ENCODE assay signal across 8 cellular contexts in genomic region chr19:13731147-13731964, GRCh38. TPM values are rescaled to one million over a fixed set of nuclear protein-coding genes. Genes with fewer than 3 reads are reported as not detected.
DNase-seq lines count a peak whose midpoint lies in the region; ATAC-seq, FAIRE-seq and TF ChIP-seq lines count a peak whose summit lies in the region.

No MANE protein-coding gene starts in this region.

- no peaks in the 10 kb centered on the region for H3K27me3 ChIP-seq in H1 (replicated peaks in 1 of 4; ENCODE audit: control insufficient read depth in 3 of 4, extremely low read depth in 1 of 4, insufficient read depth in 3 of 4, low read length in 3 of 4)

- H3K36me3 Mint-ChIP-seq in activated CD8-positive, alpha-beta memory T cell treated with anti-CD3 and anti-CD28 coated beads, Interleukin-2, amount 10 ng/mL, durations not matched to agents 7 days and 5 days = no peaks in the 10 kb centered on the region
- peaks cover 2% of the 10 kb centered on the region for H3K36me3 Mint-ChIP-seq in memory B cell

- H3K4me1 ChIP-seq in H1 (replicated peaks in 1 of 4; ENCODE audit: control insufficient read depth in 3 of 4, insufficient read depth in 4 of 4, low read length in 3 of 4) = peaks cover 0 to 5% (median 0%) of the 10 kb centered on the region in 4 experiments; a peak in 2 of 7 replicates

- CTCF ChIA-PET in activated CD8-positive, alpha-beta memory T cell treated with anti-CD3 and anti-CD28 coated beads, Interleukin-2, amount 10 ng/mL, durations not matched to agents 7 days and 5 days (lab: Charles Lee) = interaction anchor here (0.8 to 2.4 kb wide), 11 partner anchors 10 to 454 kb away, joined by 3 to 8 read pairs (median 3); a partner anchor contains a TSS
- CTCF ChIA-PET in H1 (lab: Charles Lee; ENCODE audit: partially characterized antibody) = interaction anchor here (0.9 to 3.0 kb wide), 4 partner anchors 9 to 131 kb away, joined by 3 to 13 read pairs (median 4); no protein-coding TSS in a partner anchor

- TF ChIP-seq RAD21 in H1 (IDR thresholded peaks at IDR 0.05 in 1 of 2, conservative IDR thresholded peaks at IDR 0.05 in 1 of 2; ENCODE audit: low read depth in 2 of 2, low read length in 2 of 2) = no peak

- peak overlapping the region; percentile 58 to 82 (median 78) for H3K9ac ChIP-seq in H1 (replicated peaks in 1 of 4; ENCODE audit: extremely low read depth in 1 of 4, low read depth in 3 of 4, low read length in 3 of 4)

- peak overlapping the region; percentile 95 for H4K8ac ChIP-seq in H1 (ENCODE audit: extremely low read depth, insufficient read depth, low read length)

- H3K9me3 Mint-ChIP-seq in activated CD8-positive, alpha-beta memory T cell treated with anti-CD3 and anti-CD28 coated beads, Interleukin-2, amount 10 ng/mL, durations not matched to agents 7 days and 5 days (ENCODE audit: low read depth) = no peaks in the 10 kb centered on the region
- H3K9me3 Mint-ChIP-seq in memory B cell = no peaks in the 10 kb centered on the region

- H2BK120ac ChIP-seq in H1 (replicated peaks; ENCODE audit: low read depth, low read length) = no peak overlapping the region

- peak overlapping the region; percentile 81 to 88 for H3K4me2 ChIP-seq in H1 (ENCODE audit: insufficient read depth in 1 of 2, low read depth in 2 of 2, low read length in 2 of 2)

- peak overlapping the region; percentile 81; the same call in 1 of the 2 replicates for H3K18ac ChIP-seq in H1 (ENCODE audit: extremely low read depth, low read length)

- no peak overlapping the region for H2AK5ac ChIP-seq in H1 (ENCODE audit: low read depth, low read length)

- H3K27ac ChIP-seq in H1 (ENCODE audit: low read depth, low read length) = peak overlapping the region; percentile 26; the same call in 1 of the 2 replicates

- FAIRE-seq in H1 (lab: Jason Lieb, UNC) = no peak

- H3K27ac Mint-ChIP-seq in activated CD8-positive, alpha-beta memory T cell treated with anti-CD3 and anti-CD28 coated beads, Interleukin-2, amount 10 ng/mL, durations not matched to agents 7 days and 5 days = peak overlapping the region; percentile 95
- H3K27ac Mint-ChIP-seq in memory B cell = peak overlapping the region; percentile 88

- DNase-seq in CMK (ENCODE audit: low read depth) = peak; percentile 81
- DNase-seq in GM20000 (ENCODE audit: low spot score) = peak; percentile 96
- DNase-seq in HT1080 (ENCODE audit: low read depth) = peak; percentile 96
- DNase-seq in NOMO-1 (lab: John Stamatoyannopoulos, UW; ENCODE audit: unreplicated experiment in 2 of 2) = peak; percentile 94 to 95
- peak; percentile 97 for DNase-seq in activated CD8-positive, alpha-beta memory T cell treated with anti-CD3 and anti-CD28 coated beads, Interleukin-2, amount 10 ng/mL, durations not matched to agents 7 days and 5 days
- DNase-seq in H1 (ENCODE audit: low read depth in 1 of 2, low spot score in 2 of 2) = peak; percentile 87 to 98
- peak; percentile 91 to 93 for DNase-seq in memory B cell (ENCODE audit: low spot score in 2 of 2)
- peak; percentile 87 for DNase-seq in stimulated activated CD8-positive, alpha-beta memory T cell treated with anti-CD3 and anti-CD28 coated beads, Interleukin-12 subunit alpha, Interleukin-12 subunit beta, amount 100 ng/mL, for 1 hour (ENCODE audit: low read depth)

- H3K4ac ChIP-seq in H1 (replicated peaks; ENCODE audit: insufficient read length, low read depth, low read length) = no peak overlapping the region

- peaks cover 4% of the 10 kb centered on the region for H3K23me2 ChIP-seq in H1 (ENCODE audit: low read depth, low read length)

- no peak overlapping the region for H2BK5ac ChIP-seq in H1 (ENCODE audit: low read depth, low read length)

- H2BK12ac ChIP-seq in H1 (ENCODE audit: low read depth, low read length) = no peak overlapping the region

- peak overlapping the region; percentile 68 for H4K5ac ChIP-seq in H1 (ENCODE audit: insufficient read length, low read depth, low read length)

- no peak for TF ChIP-seq EP300 in H1 (IDR thresholded peaks at IDR 0.05; ENCODE audit: borderline replicate concordance in 1 of 2, low read depth in 2 of 2, low read length in 2 of 2)

- no peaks in the 10 kb centered on the region; the same call in 1 of the 2 replicates for H3K79me1 ChIP-seq in H1 (ENCODE audit: low read depth, low read length)

- POLR2A ChIA-PET in H1 (lab: Charles Lee; ENCODE audit: partially characterized antibody) = interaction anchor here (0.6 to 1.5 kb wide), 9 partner anchors 9 to 391 kb away, joined by 3 to 6 read pairs (median 4); partner anchors contain the start of gene MRI1

- no peak overlapping the region for H2BK20ac ChIP-seq in H1 (ENCODE audit: low read length)

- H3K27me3 Mint-ChIP-seq in activated CD8-positive, alpha-beta memory T cell treated with anti-CD3 and anti-CD28 coated beads, Interleukin-2, amount 10 ng/mL, durations not matched to agents 7 days and 5 days = no peaks in the 10 kb centered on the region
- H3K27me3 Mint-ChIP-seq in memory B cell = no peaks in the 10 kb centered on the region

- H2BK15ac ChIP-seq in H1 (ENCODE audit: low read length) = no peak overlapping the region

- no peak overlapping the region for H3K56ac ChIP-seq in H1 (replicated peaks; ENCODE audit: insufficient read length, low read depth, low read length)

- TF ChIP-seq POLR2A in H1 (IDR thresholded peaks at IDR 0.05; ENCODE audit: control extremely low read depth in 1 of 2, low read depth in 2 of 2, low read length in 2 of 2) = peak; percentile 84

- H3K36me3 ChIP-seq in H1 (ENCODE audit: control insufficient read depth in 2 of 4, insufficient read depth in 4 of 4, low read length in 3 of 4) = no peaks in the 10 kb centered on the region; a peak in 1 of 8 replicates

- peak; percentile 100 for ATAC-seq in activated CD8-positive, alpha-beta memory T cell treated with anti-CD3 and anti-CD28 coated beads, Interleukin-2, amount 10 ng/mL, durations not matched to agents 7 days and 5 days
- peak; percentile 100 for ATAC-seq in memory B cell (ENCODE audit: low read depth)

- H4K20me1 ChIP-seq in H1 (replicated peaks in 1 of 2; ENCODE audit: control insufficient read depth in 1 of 2, insufficient read depth in 2 of 2, low read length in 2 of 2) = no peaks in the 10 kb centered on the region

- H3K4me3 ChIP-seq in H1 (ENCODE audit: extremely low read depth in 1 of 4, insufficient read depth in 2 of 4, low read depth in 3 of 4, low read length in 4 of 4) = peak overlapping the region; percentile 41 to 61 (median 54)

- no peak overlapping the region for H3K23ac ChIP-seq in H1 (ENCODE audit: insufficient read length)

- H2AFZ ChIP-seq in H1 (ENCODE audit: low read length) = peak overlapping the region; percentile 85; the same call in 1 of the 2 replicates

- H4K91ac ChIP-seq in H1 (replicated peaks; ENCODE audit: insufficient read length, low read length) = no peak overlapping the region

- TF ChIP-seq CTCF in GM20000 (IDR thresholded peaks at IDR 0.05; ENCODE audit: extremely low read depth, missing control alignments) (no peak), H1 (IDR thresholded peaks at IDR 0.05; ENCODE audit: control extremely low read depth in 1 of 3, insufficient read depth in 1 of 3, low read depth in 1 of 3, low read length in 3 of 3) (no peak)

- no peaks in the 10 kb centered on the region for H3K79me2 ChIP-seq in H1 (ENCODE audit: control insufficient read depth in 1 of 2, insufficient read depth in 2 of 2, low read length in 2 of 2)

- no peaks in the 10 kb centered on the region for H3K9me3 ChIP-seq in H1 (ENCODE audit: insufficient read depth in 2 of 2, low read depth in 1 of 2, low read length in 1 of 2)

- peaks cover 24% of the 10 kb centered on the region for H3K4me1 Mint-ChIP-seq in activated CD8-positive, alpha-beta memory T cell treated with anti-CD3 and anti-CD28 coated beads, Interleukin-2, amount 10 ng/mL, durations not matched to agents 7 days and 5 days
- peaks cover 11% of the 10 kb centered on the region for H3K4me1 Mint-ChIP-seq in memory B cell

- no peak overlapping the region for H3K14ac ChIP-seq in H1 (ENCODE audit: insufficient read length)

- 8% methylated on average over 39 of the region's 39 CpGs; no CpG with 5 or more reads in 1 of the 2 experiments for WGBS in H1 (ENCODE audit: extremely low coverage in 1 of 2, insufficient coverage in 1 of 2, insufficient read length in 1 of 2, insufficient replicate concordance in 2 of 2, low coverage in 1 of 2, low lambda C conversion rate in 2 of 2, missing lambda C conversion rate in 1 of 2), 2 experiments

- peak overlapping the region; percentile 76 for H3K4me3 Mint-ChIP-seq in activated CD8-positive, alpha-beta memory T cell treated with anti-CD3 and anti-CD28 coated beads, Interleukin-2, amount 10 ng/mL, durations not matched to agents 7 days and 5 days
- peak overlapping the region; percentile 93 for H3K4me3 Mint-ChIP-seq in memory B cell

RNA-seq across cellular contexts. Expression of gene MRI1, which starts 33.0 kb away (rescaled TPM):
- 60.0 and 65.9 TPM in 2 replicates for total RNA-seq in HT1080 (2014; rRNA removed; shearing (Covaris generic))
- 33.3 and 34.9 TPM in 2 replicates for polyA plus RNA-seq in HT1080 (2015; cell fraction: cytosol; rRNA removed)
- 134 and 157 TPM in 2 replicates for polyA plus RNA-seq in HT1080 (2015; cell fraction: nucleus; rRNA removed)
- total RNA-seq in activated CD8-positive, alpha-beta memory T cell treated with anti-CD3 and anti-CD28 coated beads, Interleukin-2, amount 10 ng/mL, durations not matched to agents 7 days and 5 days = 10 to 100 TPM; 51.7 to 59.3 TPM
- 21.7 and 24.5 TPM in 2 replicates for total RNA-seq in H1 (2021; fragmentation: NEBNext Ultra II Directional; extraction: Animal tissue kit (Norgen Biotek cat#: 25700))
- 29.5 and 44.6 TPM in 2 replicates for polyA plus RNA-seq in H1 (2011; rRNA removed)
- 35.0 TPM for polyA plus RNA-seq in H1 (2011; cell fraction: cytosol; rRNA removed)
- 91.3 TPM for polyA plus RNA-seq in H1 (2011; cell fraction: nucleus; rRNA removed)
- polyA plus RNA-seq in H1 (2012, experiment 1 of 2) = 14.6 to 20.0 TPM (median 18.0 TPM) in 4 replicates
- polyA plus RNA-seq in H1 (2012, experiment 2 of 2) = 21.8 TPM
- polyA plus RNA-seq in H1 (2013, experiment 1 of 2) = 21.4 TPM
- 20.1 TPM for polyA plus RNA-seq in H1 (2013, experiment 2 of 2)
- polyA minus RNA-seq in H1 (2011; rRNA and poly(A)+ RNA removed) = 14.9 and 18.8 TPM in 2 replicates
- 22.0 TPM for polyA minus RNA-seq in H1 (2011; cell fraction: cytosol; rRNA and poly(A)+ RNA removed)
- 18.2 TPM for polyA minus RNA-seq in H1 (2011; cell fraction: nucleus; rRNA and poly(A)+ RNA removed)

RNA-seq across cellular contexts. Expression of gene C19orf53, which starts 42.9 kb away (rescaled TPM):
- total RNA-seq in HT1080 (2014; rRNA removed; shearing (Covaris generic)) = 382 and 486 TPM in 2 replicates
- 252 and 257 TPM in 2 replicates for polyA plus RNA-seq in HT1080 (2015; cell fraction: cytosol; rRNA removed)
- 58.1 and 68.2 TPM in 2 replicates for polyA plus RNA-seq in HT1080 (2015; cell fraction: nucleus; rRNA removed)
- total RNA-seq in activated CD8-positive, alpha-beta memory T cell treated with anti-CD3 and anti-CD28 coated beads, Interleukin-2, amount 10 ng/mL, durations not matched to agents 7 days and 5 days = 10 to 100 TPM; 77.7 to 94.0 TPM
- 104 and 116 TPM in 2 replicates for total RNA-seq in H1 (2021; fragmentation: NEBNext Ultra II Directional; extraction: Animal tissue kit (Norgen Biotek cat#: 25700))
- 169 and 193 TPM in 2 replicates for polyA plus RNA-seq in H1 (2011; rRNA removed)
- 245 TPM for polyA plus RNA-seq in H1 (2011; cell fraction: cytosol; rRNA removed)
- polyA plus RNA-seq in H1 (2011; cell fraction: nucleus; rRNA removed) = 182 TPM
- polyA plus RNA-seq in H1 (2012, experiment 1 of 2) = 163 to 238 TPM (median 229 TPM) in 4 replicates
- 247 TPM for polyA plus RNA-seq in H1 (2012, experiment 2 of 2)
- polyA plus RNA-seq in H1 (2013, experiment 1 of 2) = 287 TPM
- 294 TPM for polyA plus RNA-seq in H1 (2013, experiment 2 of 2)
- 41.1 and 45.8 TPM in 2 replicates for polyA minus RNA-seq in H1 (2011; rRNA and poly(A)+ RNA removed)
- 65.8 TPM for polyA minus RNA-seq in H1 (2011; cell fraction: cytosol; rRNA and poly(A)+ RNA removed)
- polyA minus RNA-seq in H1 (2011; cell fraction: nucleus; rRNA and poly(A)+ RNA removed) = 48.6 TPM

Comparison
In these comparisons a context has a peak if more than half of its experiments do, and no peak if none do; other contexts are left out.
1. Peak in every context shown above with its lines: DNase-seq, ATAC-seq, H3K4me3 ChIP-seq and H3K27ac ChIP-seq.